ENCODE assay signal across 8 cellular contexts in genomic region chr2:84904717-84905174, GRCh38. TPM values are rescaled to one million over a fixed set of nuclear protein-coding genes. Genes with fewer than 3 reads are reported as not detected.
DNase-seq lines count a peak whose midpoint lies in the region; ATAC-seq and TF ChIP-seq lines count a peak whose summit lies in the region.

No MANE protein-coding gene starts in this region.

- peak overlapping the region; percentile 88 for H3K4me2 ChIP-seq in OCI-LY3 (ENCODE audit: low read length)

- no peak for TF ChIP-seq CTCF in OCI-LY3 (IDR thresholded peaks at IDR 0.05; ENCODE audit: low read depth, low read length)
- TF ChIP-seq CTCF in astrocyte of the spinal cord (IDR thresholded peaks at IDR 0.05; ENCODE audit: low read depth, low read length): no peak
- no peak for TF ChIP-seq CTCF in gastrocnemius medialis (IDR thresholded peaks at IDR 0.05 in 4 of 5, conservative IDR thresholded peaks at IDR 0.05 in 1 of 5)

- H3K27ac ChIP-seq in OCI-LY3 (ENCODE audit: low read length) (no peak overlapping the region), iPS-18a (ENCODE audit: low read length) (no peak overlapping the region), gastrocnemius medialis (peak overlapping the region; percentile 73 to 87 (median 82))

- intact Hi-C loops in gastrocnemius medialis (cut with DNase I; ENCODE audit: low total_unique reads): loop anchor here (2.0 kb wide), 1 partner anchor 20 kb away; no protein-coding TSS in a partner anchor

- peaks cover 15% of the 10 kb centered on the region for H4K20me1 ChIP-seq in OCI-LY3 (ENCODE audit: insufficient read depth, low read length)

- H3K9me3 ChIP-seq in OCI-LY3 (ENCODE audit: insufficient read depth, low read length): peaks cover 4% of the 10 kb centered on the region; the same call in 1 of the 2 replicates
- H3K9me3 ChIP-seq in iPS-18a (ENCODE audit: control insufficient read depth, low read depth, low read length): no peaks in the 10 kb centered on the region
- H3K9me3 ChIP-seq in gastrocnemius medialis: no peaks in the 10 kb centered on the region

- peak; percentile 16 to 32 for TF ChIP-seq POLR2A in gastrocnemius medialis (IDR thresholded peaks at IDR 0.05)

- peak overlapping the region; percentile 55; the same call in 1 of the 2 replicates for H2AFZ ChIP-seq in OCI-LY3 (ENCODE audit: low read depth, low read length)

- DNase-seq in NCI-H748 (lab: John Stamatoyannopoulos, UW; ENCODE audit: unreplicated experiment) (peak; percentile 53), NCI-H748 treated with DMSO at 0.1 percent for 48 hours (lab: John Stamatoyannopoulos, UW) (no peak), astrocyte of the spinal cord (ENCODE audit: low read depth, low spot score) (peak; percentile 80), gastrocnemius medialis (peak; percentile 64 to 71)

- H3K4me3 ChIP-seq in OCI-LY3 (ENCODE audit: low read length): peak overlapping the region; percentile 93
- peak overlapping the region; percentile 86 for H3K4me3 ChIP-seq in astrocyte of the spinal cord (ENCODE audit: low read depth, low read length)
- H3K4me3 ChIP-seq in iPS-18a (ENCODE audit: low read length): peak overlapping the region; percentile 90
- peak overlapping the region; percentile 78 to 96 (median 80) for H3K4me3 ChIP-seq in gastrocnemius medialis

- H3K27me3 ChIP-seq in OCI-LY3 (ENCODE audit: low read depth, low read length) (peaks cover 8% of the 10 kb centered on the region; the same call in 1 of the 2 replicates), iPS-18a (ENCODE audit: control insufficient read depth, insufficient read depth, low read length) (peaks cover 16% of the 10 kb centered on the region), gastrocnemius medialis (peaks cover 0 to 8% (median 0%) of the 10 kb centered on the region in 3 donors)

- H3K79me2 ChIP-seq in OCI-LY3 (ENCODE audit: low read length): peaks cover 21% of the 10 kb centered on the region

- H3K36me3 ChIP-seq in OCI-LY3 (replicated peaks; ENCODE audit: low read depth, low read length): peaks cover 34% of the 10 kb centered on the region
- H3K36me3 ChIP-seq in iPS-18a (ENCODE audit: control insufficient read depth, low read depth, low read length): no peaks in the 10 kb centered on the region
- H3K36me3 ChIP-seq in gastrocnemius medialis: no peaks in the 10 kb centered on the region

- H3K9ac ChIP-seq in OCI-LY3 (ENCODE audit: low read length) (peak overlapping the region; percentile 83), iPS-18a (ENCODE audit: low read length) (peak overlapping the region; percentile 37)

- ATAC-seq in gastrocnemius medialis (peak; percentile 70 to 75), GM19397 (IDR thresholded peaks at IDR 0.05; ENCODE audit: unreplicated experiment) (no peak), HG03378 (IDR thresholded peaks at IDR 0.05; ENCODE audit: unreplicated experiment) (no peak)

- in situ Hi-C loops in astrocyte of the spinal cord (cut with HindIII; ENCODE audit: low sequenced_read_pairs): no loop called here
- in situ Hi-C loops in gastrocnemius medialis (cut with MboI; ENCODE audit: low sequenced_read_pairs in 4 of 4): loop anchor here in 1 of 4 donors (25.0 kb wide), 1 partner anchor 358 kb away; no protein-coding TSS in a partner anchor

- H3K4me1 ChIP-seq in OCI-LY3 (ENCODE audit: low read length) (peaks cover 39% of the 10 kb centered on the region), iPS-18a (ENCODE audit: control insufficient read depth, low read depth, low read length) (peaks cover 8% of the 10 kb centered on the region), gastrocnemius medialis (peaks cover 5 to 21% of the 10 kb centered on the region in 2 donors)

RNA-seq across cellular contexts. Expression of gene TMSB10, which starts 0.7 kb away (rescaled TPM):
- total RNA-seq in gastrocnemius medialis: 100 to 1,000 TPM; 329 to 954 (median 486) TPM

RNA-seq across cellular contexts. Expression of gene TRABD2A, which starts 23.9 kb away (rescaled TPM):
- total RNA-seq in gastrocnemius medialis: under 1 TPM; 0.27 to 0.97 (median 0.64) TPM

Comparison
In these comparisons a context has a peak if more than half of its experiments do, and no peak if none do; other contexts are left out.
1. H3K27ac ChIP-seq: peak in gastrocnemius medialis (4 of 4); none in OCI-LY3 (single experiment) and iPS-18a (single experiment).
2. ATAC-seq: peak in gastrocnemius medialis (2 of 2); none in GM19397 (single experiment) and HG03378 (single experiment).
3. Peak in every context shown above with its lines, with median percentiles within 50 percentile points of each other: H3K4me3 ChIP-seq.